ENCODE assay signal across 8 cellular contexts in the genomic region with DNA sequence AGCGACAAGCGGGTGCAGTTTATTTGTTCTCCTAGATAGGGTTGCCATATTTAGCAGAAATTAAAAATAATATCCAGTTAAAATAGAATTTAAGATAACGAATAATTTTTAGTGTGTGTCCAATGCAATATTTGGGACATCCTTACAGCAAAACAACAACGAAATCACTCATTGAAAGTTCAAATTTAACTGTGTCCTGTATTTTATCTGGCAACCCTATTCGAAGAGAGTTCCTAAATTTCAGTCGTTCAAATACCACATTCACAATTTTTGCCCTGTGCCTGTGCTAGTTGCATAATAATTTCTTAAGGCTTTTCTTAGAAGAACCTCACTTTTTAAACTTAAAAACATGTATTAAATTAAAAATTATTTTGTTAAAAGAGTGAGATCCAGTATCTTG. TPM values are rescaled to one million over a fixed set of nuclear protein-coding genes. Genes with fewer than 3 reads are reported as not detected.
A peak's percentile ranks its signal among the peaks of the same experiment; 100 is the strongest.
DNase-seq lines count a peak whose midpoint lies in the region; ATAC-seq and TF ChIP-seq lines count a peak whose summit lies in the region.

No MANE protein-coding gene starts in this region.

- CTCF ChIA-PET in WTC11 (lab: Charles Lee) = interaction anchor here (0.6 to 1.2 kb wide), 4 partner anchors 10 to 193 kb away, joined by 3 to 5 read pairs (median 4); no protein-coding TSS in a partner anchor

- peaks cover 4% of the 10 kb centered on the region for H3K27me3 Mint-ChIP-seq in WTC11 (ENCODE audit: low read depth)

- H3K4me2 ChIP-seq in GM23248 (ENCODE audit: unreplicated experiment) = peak overlapping the region; percentile 84

- H3K9me3 Mint-ChIP-seq in WTC11 = no peaks in the 10 kb centered on the region

- H2AFZ ChIP-seq in GM23248 = peak overlapping the region; percentile 74

- H3K27me3 ChIP-seq in GM23248 (replicated peaks; ENCODE audit: insufficient read depth) (no peaks in the 10 kb centered on the region), foreskin keratinocyte (no peaks in the 10 kb centered on the region)

- peaks cover 19% of the 10 kb centered on the region for H3K4me1 ChIP-seq in GM23248 (ENCODE audit: insufficient read depth)
- H3K4me1 ChIP-seq in foreskin keratinocyte = peaks cover 28% of the 10 kb centered on the region

- DNase-seq in GM23248 = no peak
- no peak for DNase-seq in WTC11 (ENCODE audit: low spot score)
- DNase-seq in foreskin keratinocyte = no peak
- no peak for DNase-seq in skeletal muscle cell (ENCODE audit: low read depth)
- DNase-seq in NCI-H1694 (lab: John Stamatoyannopoulos, UW) = no peak
- DNase-seq in mesenteric fat pad (ENCODE audit: low spot score) = no peak

- 1 to 3% methylated on average over 6 of the region's 6 CpGs for WGBS in GM23248 (ENCODE audit: low coverage in 1 of 2, low lambda C conversion rate in 2 of 2, missing lambda C conversion rate in 2 of 2), 2 experiments

- H3K9me2 ChIP-seq in GM23248 (ENCODE audit: insufficient read depth) = no peaks in the 10 kb centered on the region

- no peaks in the 10 kb centered on the region for H3K36me3 Mint-ChIP-seq in WTC11

- H3F3A ChIP-seq in GM23248 (ENCODE audit: insufficient read depth) = peaks cover 39% of the 10 kb centered on the region

- POLR2A ChIA-PET in WTC11 (lab: Charles Lee) = no interaction called here

- in situ Hi-C loops in GM23248 (cut with MboI) = no loop called here

- peaks cover 26% of the 10 kb centered on the region for H3K4me1 Mint-ChIP-seq in WTC11

- H3K27ac Mint-ChIP-seq in WTC11 = peak overlapping the region; percentile 94

- H3K4me3 Mint-ChIP-seq in WTC11 = peak overlapping the region; percentile 91

- H3K27ac ChIP-seq in GM23248 (peak overlapping the region; percentile 84), foreskin keratinocyte (peak overlapping the region; percentile 98)

- peak overlapping the region; percentile 79 for H3K4me3 ChIP-seq in GM23248
- peak overlapping the region; percentile 79 for H3K4me3 ChIP-seq in skeletal muscle cell (ENCODE audit: low read depth, low read length)

- ATAC-seq in WTC11 = no peak
- ATAC-seq in foreskin keratinocyte = no peak
- no peak for ATAC-seq in GM18909 (IDR thresholded peaks at IDR 0.05; ENCODE audit: poor library complexity, unreplicated experiment)
- no peak for ATAC-seq in GM21825 (IDR thresholded peaks at IDR 0.05; ENCODE audit: unreplicated experiment)

- H3K36me3 ChIP-seq in GM23248 (ENCODE audit: low read depth) = no peaks in the 10 kb centered on the region

- peak overlapping the region; percentile 94 for H3K9ac ChIP-seq in GM23248

- no peak for TF ChIP-seq CTCF in WTC11 (IDR thresholded peaks at IDR 0.05)
- TF ChIP-seq CTCF in foreskin keratinocyte (conservative IDR thresholded peaks at IDR 0.05) = no peak

- peaks cover 46% of the 10 kb centered on the region for H3K79me2 ChIP-seq in GM23248 (ENCODE audit: insufficient read depth)

- no peaks in the 10 kb centered on the region for H3K9me3 ChIP-seq in GM23248 (ENCODE audit: low read depth)

- peaks cover 8% of the 10 kb centered on the region; the same call in 1 of the 2 replicates for H4K20me1 ChIP-seq in GM23248 (ENCODE audit: insufficient read depth)

TF ChIP-seq in WTC11, 78 proteins besides CTCF, POLR2A, EP300 and RAD21:
- TF ChIP-seq IRF1 (CRISPR knock-in tag; IDR thresholded peaks at IDR 0.05) (no peak), FOXK1 (CRISPR knock-in tag; IDR thresholded peaks at IDR 0.05) (no peak), GTF2I (CRISPR knock-in tag; conservative IDR thresholded peaks at IDR 0.05) (no peak), E2F1 (CRISPR knock-in tag; IDR thresholded peaks at IDR 0.05) (no peak), ZNF396 (CRISPR knock-in tag; IDR thresholded peaks at IDR 0.05; ENCODE audit: borderline replicate concordance) (no peak), ZNF138 (CRISPR knock-in tag; conservative IDR thresholded peaks at IDR 0.05) (no peak), TP53 (CRISPR knock-in tag; IDR thresholded peaks at IDR 0.05) (no peak), EMX1 (CRISPR knock-in tag; IDR thresholded peaks at IDR 0.05) (no peak), RELA (CRISPR knock-in tag; IDR thresholded peaks at IDR 0.05; ENCODE audit: borderline replicate concordance) (no peak), E2F4 (CRISPR knock-in tag; IDR thresholded peaks at IDR 0.05; ENCODE audit: borderline replicate concordance, low read depth) (no peak), ZNF281 (CRISPR knock-in tag; IDR thresholded peaks at IDR 0.05) (no peak)

RNA-seq across cellular contexts. Expression of gene DGUOK, which starts 0.7 kb away (rescaled TPM):
- 50.9 and 59.2 TPM in 2 replicates for total RNA-seq in GM23248 (2014; rRNA removed; shearing (Covaris generic))
- 116 and 126 TPM in 2 replicates for polyA plus RNA-seq in GM23248 (2016; fragmentation: Nextera tagmentation; extraction: Ambion mirVana)
- 105 to 106 TPM (median 106 TPM) in 3 replicates for total RNA-seq in WTC11 (2021)
- total RNA-seq in foreskin keratinocyte = 87.6 and 89.1 TPM in 2 replicates
- polyA plus RNA-seq in foreskin keratinocyte = 141 and 144 TPM in 2 replicates
- total RNA-seq in mesenteric fat pad = 44.2 TPM

RNA-seq across cellular contexts. Expression of gene ACTG2, which starts 34.5 kb away (rescaled TPM):
- not detected in 2 replicates for total RNA-seq in GM23248 (2014; rRNA removed; shearing (Covaris generic))
- polyA plus RNA-seq in GM23248 (2016; fragmentation: Nextera tagmentation; extraction: Ambion mirVana) (not detected in 2 replicates), foreskin keratinocyte (0.16 and 0.47 TPM in 2 replicates)
- total RNA-seq in WTC11 (2021) (1.4 to 2.7 TPM (median 1.8 TPM) in 3 replicates), foreskin keratinocyte (0.21 and 0.37 TPM in 2 replicates), mesenteric fat pad (13.2 TPM)

RNA-seq across cellular contexts. Expression of gene TET3, which starts 57.4 kb away (rescaled TPM):
- 2.9 and 4.3 TPM in 2 replicates for total RNA-seq in GM23248 (2014; rRNA removed; shearing (Covaris generic))
- polyA plus RNA-seq in GM23248 (2016; fragmentation: Nextera tagmentation; extraction: Ambion mirVana) (1.3 TPM in 2 replicates), foreskin keratinocyte (0.76 and 0.85 TPM in 2 replicates)
- total RNA-seq in WTC11 (2021) (16.4 to 19.3 TPM (median 18.2 TPM) in 3 replicates), foreskin keratinocyte (5.2 and 5.5 TPM in 2 replicates), mesenteric fat pad (12.0 TPM)
